12 cellular contexts compared by ENCODE assay signal in the genomic region with DNA sequence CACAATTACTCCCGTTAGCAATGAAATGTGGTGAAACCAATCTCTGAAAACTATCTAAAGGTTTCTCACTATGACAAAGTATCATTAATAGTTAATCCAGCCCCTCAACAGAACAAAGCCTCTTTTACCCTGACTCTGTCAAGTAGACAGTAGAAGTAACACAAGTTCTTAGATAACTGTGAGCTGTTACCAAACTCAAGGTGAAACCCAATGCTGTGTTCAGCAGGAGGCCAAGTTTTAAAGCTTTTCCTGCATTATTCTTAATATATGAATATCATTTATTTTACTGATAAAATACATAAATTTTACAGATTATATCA.
DNase-seq lines count a peak whose midpoint lies in the region; ATAC-seq lines count a peak whose summit lies in the region.
"Had no signal": no experiment of that assay in that cellular context is flagged by ENCODE, and none has a peak within 500 bp of the region (broad histone marks: within the 10 kb centered on the region; RNA-seq: fewer than 3 reads in every experiment).

No MANE protein-coding gene starts in this region.

- ATAC-seq in GM19351 (IDR thresholded peaks at IDR 0.05; ENCODE audit: unreplicated experiment) (peak; percentile 51), HG02759 (IDR thresholded peaks at IDR 0.05; ENCODE audit: unreplicated experiment) (peak; percentile 90), HG03469 (IDR thresholded peaks at IDR 0.05; ENCODE audit: unreplicated experiment) (peak; percentile 77)
- ATAC-seq: Panc1 had no signal

- peak; percentile 37 for DNase-seq in ACHN
- DNase-seq in SK-N-DZ (ENCODE audit: low spot score): no peak
- DNase-seq in NCI-H128 (lab: John Stamatoyannopoulos, UW; ENCODE audit: unreplicated experiment): no peak
- no peak for DNase-seq in NCI-H146 treated with DMSO at 0.1 percent for 48 hours (lab: John Stamatoyannopoulos, UW; ENCODE audit: unreplicated experiment)
- no peak for DNase-seq in amniotic stem cell (lab: John Stamatoyannopoulos, UW)
- DNase-seq: activated T-cell treated with anti-CD3 and anti-CD28 coated beads for 4 hours, NCI-H2029, uterus had no signal

- in situ Hi-C loops in ACHN (cut with HindIII; ENCODE audit: low pct_ligation_motif_present, low pct_unique_long_range_greater_than_20kb, low sequenced_read_pairs): no loop called here
